Comparison of ENCODE assay signal across 15 cellular contexts in the genomic region with DNA sequence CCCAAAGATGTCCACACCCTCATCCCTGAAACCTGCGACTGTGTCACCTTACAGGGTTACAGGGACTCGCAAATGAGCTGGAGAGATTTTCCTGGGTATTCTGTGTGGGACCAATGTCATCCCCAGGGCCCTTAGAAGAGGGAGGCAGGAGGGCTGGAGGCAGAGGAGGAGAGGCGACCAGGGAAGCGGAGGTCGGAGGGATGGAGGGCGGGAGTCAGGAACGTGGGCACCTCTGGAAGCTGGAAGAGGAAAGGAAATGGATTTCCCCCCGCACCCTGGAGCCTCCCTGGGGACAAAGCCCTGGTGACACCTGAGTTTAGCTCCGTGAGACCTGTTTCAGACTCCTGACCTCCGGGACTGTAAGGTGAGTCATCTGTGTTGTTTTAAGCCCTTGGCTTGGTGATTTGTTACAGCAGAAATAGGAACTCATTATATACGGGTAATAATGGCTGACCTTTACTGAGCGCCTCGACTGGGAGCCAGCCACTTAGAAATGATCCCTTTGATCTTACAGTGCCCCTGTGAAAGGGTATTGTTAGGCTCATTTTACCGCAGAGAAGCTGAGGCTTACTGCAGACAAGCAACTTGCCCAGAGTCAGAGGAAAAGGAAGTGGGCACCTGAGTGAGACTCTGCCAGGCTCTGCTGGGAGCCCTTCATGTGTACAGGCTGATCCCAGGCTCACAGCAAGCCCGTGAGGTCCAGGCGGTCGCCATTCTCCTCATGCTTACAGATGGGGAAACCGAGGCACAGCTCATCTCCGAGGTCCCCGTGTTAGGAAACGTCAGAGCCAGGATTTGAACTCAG. TPM values are rescaled to one million over a fixed set of nuclear protein-coding genes. Genes with fewer than 3 reads are reported as not detected.
"Had no signal": no experiment of that assay in that cellular context is flagged by ENCODE, and none has a peak within 500 bp of the region (broad histone marks: within the 10 kb centered on the region; RNA-seq: fewer than 3 reads in every experiment).

No MANE protein-coding gene starts in this region.

- H3K4me3 ChIP-seq: colonic mucosa, prostate gland, right lobe of liver, tibial artery, uterus had no signal

- H3K4me3 Mint-ChIP-seq: activated CD8-positive, alpha-beta T cell treated with anti-CD3 and anti-CD28 coated beads, Interleukin-2, amount 10 ng/mL, durations not matched to agents 7 days and 5 days; natural killer cell treated with Interleukin-12 subunit alpha and Interleukin-12 subunit beta and Interleukin-15 and Interleukin-18, amount 100 ng/mL, for 72 hours; stimulated activated effector memory CD8-positive, alpha-beta T cell treated with anti-CD3 and anti-CD28 coated beads, Interleukin-12 subunit alpha, Interleukin-12 subunit beta, amount 100 ng/mL, for 72 hours; WTC11 had no signal

- ATAC-seq: activated CD8-positive, alpha-beta T cell treated with anti-CD3 and anti-CD28 coated beads, Interleukin-2, amount 10 ng/mL, durations not matched to agents 7 days and 5 days; left cardiac atrium; natural killer cell treated with Interleukin-12 subunit alpha and Interleukin-12 subunit beta and Interleukin-15 and Interleukin-18, amount 100 ng/mL, for 72 hours; right lobe of liver; stimulated activated effector memory CD8-positive, alpha-beta T cell treated with anti-CD3 and anti-CD28 coated beads, Interleukin-12 subunit alpha, Interleukin-12 subunit beta, amount 100 ng/mL, for 72 hours; WTC11 had no signal

- H3K27ac Mint-ChIP-seq: activated CD8-positive, alpha-beta T cell treated with anti-CD3 and anti-CD28 coated beads, Interleukin-2, amount 10 ng/mL, durations not matched to agents 7 days and 5 days; natural killer cell treated with Interleukin-12 subunit alpha and Interleukin-12 subunit beta and Interleukin-15 and Interleukin-18, amount 100 ng/mL, for 72 hours; stimulated activated effector memory CD8-positive, alpha-beta T cell treated with anti-CD3 and anti-CD28 coated beads, Interleukin-12 subunit alpha, Interleukin-12 subunit beta, amount 100 ng/mL, for 72 hours; WTC11 had no signal

- H3K9me3 ChIP-seq: colonic mucosa, prostate gland, right lobe of liver, tibial artery, uterus had no signal

- H3K27me3 ChIP-seq: colonic mucosa, uterus had no signal

- DNase-seq: activated CD4-positive, alpha-beta T cell treated with anti-CD3 and anti-CD28 coated beads for 48 hours; activated CD8-positive, alpha-beta T cell treated with anti-CD3 and anti-CD28 coated beads, Interleukin-2, amount 10 ng/mL, durations not matched to agents 7 days and 5 days; activated naive CD4-positive, alpha-beta T cell treated with Interleukin-2 at 50 U/mL for 16 hours; caudate nucleus; colonic mucosa; hippocampal formation; left cardiac atrium; occipital lobe; tibial artery; uterus had no signal

- H3K4me1 Mint-ChIP-seq: stimulated activated effector memory CD8-positive, alpha-beta T cell treated with anti-CD3 and anti-CD28 coated beads, Interleukin-12 subunit alpha, Interleukin-12 subunit beta, amount 100 ng/mL, for 72 hours had no signal

- H3K4me1 ChIP-seq: colonic mucosa, prostate gland, right lobe of liver, uterus had no signal

- H3K36me3 Mint-ChIP-seq: natural killer cell treated with Interleukin-12 subunit alpha and Interleukin-12 subunit beta and Interleukin-15 and Interleukin-18, amount 100 ng/mL, for 72 hours; stimulated activated effector memory CD8-positive, alpha-beta T cell treated with anti-CD3 and anti-CD28 coated beads, Interleukin-12 subunit alpha, Interleukin-12 subunit beta, amount 100 ng/mL, for 72 hours had no signal

- H3K36me3 ChIP-seq: colonic mucosa, prostate gland, right lobe of liver, tibial artery, uterus had no signal

- H3K27ac ChIP-seq: colonic mucosa, prostate gland, right lobe of liver, tibial artery, uterus had no signal

RNA-seq across cellular contexts. Expression of a gene that starts 29.2 kb away (rescaled TPM):
- total RNA-seq: activated CD8-positive, alpha-beta T cell treated with anti-CD3 and anti-CD28 coated beads, Interleukin-2, amount 10 ng/mL, durations not matched to agents 7 days and 5 days; natural killer cell treated with Interleukin-12 subunit alpha and Interleukin-12 subunit beta and Interleukin-15 and Interleukin-18, amount 100 ng/mL, for 72 hours; right lobe of liver had no signal
